In the genomic region with DNA sequence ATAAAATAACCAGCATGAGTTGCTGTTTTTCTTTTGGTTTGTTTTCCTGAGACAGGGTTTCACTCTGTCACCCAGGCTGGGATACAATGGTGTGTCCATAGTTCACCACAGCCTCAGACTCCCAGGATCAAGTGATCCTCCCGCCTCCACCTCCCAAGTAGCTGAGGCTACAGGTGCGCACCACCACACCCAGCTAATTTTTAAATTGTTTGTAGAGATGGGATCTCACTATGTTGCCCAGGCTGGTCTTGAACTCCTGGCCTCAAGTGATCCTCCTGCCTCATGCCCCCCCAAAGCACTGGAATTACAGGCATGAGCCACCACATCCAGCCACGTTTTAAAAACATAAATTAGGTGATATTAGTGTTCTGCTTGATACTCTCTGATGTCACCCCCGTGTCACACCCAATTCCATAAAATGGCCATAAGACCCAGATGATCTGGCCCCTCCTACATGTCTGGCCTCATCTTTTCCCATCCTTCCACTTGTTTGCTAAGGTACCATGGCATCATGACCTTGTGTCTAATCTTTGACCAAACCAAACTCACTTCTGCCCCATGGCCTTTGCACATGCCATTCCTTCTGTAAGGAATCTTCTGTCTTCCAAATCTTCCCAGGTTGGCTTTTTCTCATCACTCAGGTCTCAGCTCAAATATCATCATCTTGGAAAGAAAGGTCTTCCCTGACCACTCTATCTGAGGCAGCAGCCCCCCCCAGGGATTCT, we compare ENCODE assay signal across 14 cellular contexts. TPM values are rescaled to one million over a fixed set of nuclear protein-coding genes. Genes with fewer than 3 reads are reported as not detected.
A peak's percentile ranks its signal among the peaks of the same experiment; 100 is the strongest.
DNase-seq lines count a peak whose midpoint lies in the region; ATAC-seq and TF ChIP-seq lines count a peak whose summit lies in the region.
"Had no signal": no experiment of that assay in that cellular context is flagged by ENCODE, and none has a peak within 500 bp of the region (broad histone marks: within the 10 kb centered on the region; RNA-seq: fewer than 3 reads in every experiment).

No MANE protein-coding gene starts in this region.

- peaks cover 58 to 75% of the 10 kb centered on the region in 2 donors for H3K4me1 Mint-ChIP-seq in natural killer cell treated with Interleukin-12 subunit alpha and Interleukin-12 subunit beta and Interleukin-15 and Interleukin-18, amount 100 ng/mL, for 72 hours (ENCODE audit: low read depth in 2 of 2)
- peaks cover 67 to 70% of the 10 kb centered on the region in 2 donors for H3K4me1 Mint-ChIP-seq in natural killer cell
- H3K4me1 Mint-ChIP-seq in activated naive CD8-positive, alpha-beta T cell treated with anti-CD3 and anti-CD28 coated beads, Interleukin-2, amount 10 ng/mL, durations not matched to agents 7 days and 5 days = peaks cover 45% of the 10 kb centered on the region
- H3K4me1 Mint-ChIP-seq in type B pancreatic cell (ENCODE audit: unreplicated experiment) = peaks cover 41% of the 10 kb centered on the region

- intact Hi-C loops in natural killer cell (cut with micrococcal nuclease) = loop anchor here (10.0 kb wide), 1 partner anchor 47 kb away; no protein-coding TSS in a partner anchor

- H3K4me3 Mint-ChIP-seq in natural killer cell treated with Interleukin-12 subunit alpha and Interleukin-12 subunit beta and Interleukin-15 and Interleukin-18, amount 100 ng/mL, for 72 hours = peak overlapping the region; percentile 98
- H3K4me3 Mint-ChIP-seq in natural killer cell (no peak overlapping the region), type B pancreatic cell (no peak overlapping the region)
- H3K4me3 Mint-ChIP-seq in activated naive CD8-positive, alpha-beta T cell treated with anti-CD3 and anti-CD28 coated beads, Interleukin-2, amount 10 ng/mL, durations not matched to agents 7 days and 5 days = no peak overlapping the region

- POLR2A ChIA-PET in activated naive CD8-positive, alpha-beta T cell treated with anti-CD3 and anti-CD28 coated beads, Interleukin-2, amount 10 ng/mL, durations not matched to agents 7 days and 5 days (lab: Charles Lee) = interaction anchor here (0.7 kb wide), 1 partner anchor 136 kb away, joined by 3 read pairs; no protein-coding TSS in a partner anchor

- TF ChIP-seq CTCF in natural killer cell (IDR thresholded peaks at IDR 0.05) (no peak), type B pancreatic cell (conservative IDR thresholded peaks at IDR 0.05) (no peak), GM10266 (IDR thresholded peaks at IDR 0.05; ENCODE audit: control insufficient read depth, insufficient read depth, low read depth, missing control alignments) (no peak)

- peaks cover 4% of the 10 kb centered on the region for H3K9me3 Mint-ChIP-seq in natural killer cell treated with Interleukin-12 subunit alpha and Interleukin-12 subunit beta and Interleukin-15 and Interleukin-18, amount 100 ng/mL, for 72 hours
- H3K9me3 Mint-ChIP-seq in natural killer cell (no peaks in the 10 kb centered on the region), type B pancreatic cell (peaks cover 8% of the 10 kb centered on the region)
- H3K9me3 Mint-ChIP-seq in activated naive CD8-positive, alpha-beta T cell treated with anti-CD3 and anti-CD28 coated beads, Interleukin-2, amount 10 ng/mL, durations not matched to agents 7 days and 5 days = peaks cover 4% of the 10 kb centered on the region

- H3K36me3 Mint-ChIP-seq in natural killer cell treated with Interleukin-12 subunit alpha and Interleukin-12 subunit beta and Interleukin-15 and Interleukin-18, amount 100 ng/mL, for 72 hours = peaks cover 19% of the 10 kb centered on the region
- H3K36me3 Mint-ChIP-seq in natural killer cell (peaks cover 8% of the 10 kb centered on the region), type B pancreatic cell (peaks cover 23% of the 10 kb centered on the region)
- H3K36me3 Mint-ChIP-seq in activated naive CD8-positive, alpha-beta T cell treated with anti-CD3 and anti-CD28 coated beads, Interleukin-2, amount 10 ng/mL, durations not matched to agents 7 days and 5 days = peaks cover 14% of the 10 kb centered on the region

- no peak for ATAC-seq in natural killer cell treated with Interleukin-12 subunit alpha and Interleukin-12 subunit beta and Interleukin-15 and Interleukin-18, amount 100 ng/mL, for 72 hours
- ATAC-seq in natural killer cell = no peak
- no peak for ATAC-seq in activated naive CD8-positive, alpha-beta T cell treated with anti-CD3 and anti-CD28 coated beads, Interleukin-2, amount 10 ng/mL, durations not matched to agents 7 days and 5 days (ENCODE audit: low read depth)
- ATAC-seq: left colon had no signal

- H3K27me3 Mint-ChIP-seq in natural killer cell treated with Interleukin-12 subunit alpha and Interleukin-12 subunit beta and Interleukin-15 and Interleukin-18, amount 100 ng/mL, for 72 hours = no peaks in the 10 kb centered on the region
- H3K27me3 Mint-ChIP-seq in natural killer cell (ENCODE audit: low read depth in 2 of 2) (no peaks in the 10 kb centered on the region), type B pancreatic cell (no peaks in the 10 kb centered on the region)
- H3K27me3 Mint-ChIP-seq in activated naive CD8-positive, alpha-beta T cell treated with anti-CD3 and anti-CD28 coated beads, Interleukin-2, amount 10 ng/mL, durations not matched to agents 7 days and 5 days = no peaks in the 10 kb centered on the region

- peak overlapping the region; percentile 89 to 91 for H3K27ac Mint-ChIP-seq in natural killer cell treated with Interleukin-12 subunit alpha and Interleukin-12 subunit beta and Interleukin-15 and Interleukin-18, amount 100 ng/mL, for 72 hours
- H3K27ac Mint-ChIP-seq in natural killer cell = peak overlapping the region in 1 of 2 donors; percentile 72
- H3K27ac Mint-ChIP-seq in activated naive CD8-positive, alpha-beta T cell treated with anti-CD3 and anti-CD28 coated beads, Interleukin-2, amount 10 ng/mL, durations not matched to agents 7 days and 5 days = peak overlapping the region; percentile 9
- peak overlapping the region; percentile 60 for H3K27ac Mint-ChIP-seq in type B pancreatic cell

- DNase-seq in natural killer cell treated with Interleukin-12 subunit alpha and Interleukin-12 subunit beta and Interleukin-15 and Interleukin-18, amount 100 ng/mL, for 72 hours (ENCODE audit: low spot score) = no peak
- DNase-seq in natural killer cell = no peak
- DNase-seq in activated naive CD8-positive, alpha-beta T cell treated with anti-CD3 and anti-CD28 coated beads, Interleukin-2, amount 10 ng/mL, durations not matched to agents 7 days and 5 days = no peak
- peak; percentile 2 for DNase-seq in medulla oblongata (ENCODE audit: extremely low spot score)
- no peak for DNase-seq in type B pancreatic cell (ENCODE audit: extremely low spot score, unreplicated experiment)
- no peak for DNase-seq in NCI-H1105 treated with DMSO at 0.1 percent for 48 hours (lab: John Stamatoyannopoulos, UW)
- DNase-seq in GM10266 (ENCODE audit: extremely low spot score) = no peak
- no peak for DNase-seq in NCI-H69 (lab: John Stamatoyannopoulos, UW)
- DNase-seq: brain microvascular endothelial cell, COR-L47, erythroblast, H7, left colon, retina had no signal

RNA-seq across cellular contexts. Expression of a gene that starts 6.3 kb away (rescaled TPM):
- 100 to 1,000 TPM in 1 of 2 donors, 10 to 100 TPM in 1; 88.7 to 111 TPM for total RNA-seq in natural killer cell treated with Interleukin-12 subunit alpha and Interleukin-12 subunit beta and Interleukin-15 and Interleukin-18, amount 100 ng/mL, for 72 hours
- total RNA-seq in natural killer cell = 100 to 1,000 TPM in 2 of 3 donors, 10 to 100 TPM in 1; 71.6 to 120 (median 119) TPM
- total RNA-seq in activated naive CD8-positive, alpha-beta T cell treated with anti-CD3 and anti-CD28 coated beads, Interleukin-2, amount 10 ng/mL, durations not matched to agents 7 days and 5 days = 10 to 100 TPM; 44.7 to 45.8 TPM
- 39.0 and 39.9 TPM in 2 replicates for total RNA-seq in type B pancreatic cell (ENCODE audit: low replicate concordance)

RNA-seq across cellular contexts. Expression of a gene that starts 52.2 kb away (rescaled TPM):
- 10 to 100 TPM; 60.6 to 76.7 TPM for total RNA-seq in natural killer cell treated with Interleukin-12 subunit alpha and Interleukin-12 subunit beta and Interleukin-15 and Interleukin-18, amount 100 ng/mL, for 72 hours
- total RNA-seq in natural killer cell (10 to 100 TPM; 46.1 to 71.0 (median 58.8) TPM), type B pancreatic cell (ENCODE audit: low replicate concordance) (94.5 and 101 TPM in 2 replicates)
- 10 to 100 TPM; 58.5 to 60.4 TPM for total RNA-seq in activated naive CD8-positive, alpha-beta T cell treated with anti-CD3 and anti-CD28 coated beads, Interleukin-2, amount 10 ng/mL, durations not matched to agents 7 days and 5 days
